ENCODE assay signal across 13 cellular contexts in genomic region chr19:24046550-24046949, GRCh38.
"Had no signal": no experiment of that assay in that cellular context is flagged by ENCODE, and none has a peak within 500 bp of the region (broad histone marks: within the 10 kb centered on the region; RNA-seq: fewer than 3 reads in every experiment).

No MANE protein-coding gene starts in this region.

- H3K4me3 ChIP-seq: cardiac muscle cell, esophagus muscularis mucosa, lung, upper lobe of right lung had no signal

- H3K4me1 ChIP-seq: esophagus muscularis mucosa, upper lobe of right lung had no signal

- H3K27me3 ChIP-seq: cardiac muscle cell, esophagus muscularis mucosa, neutrophil, upper lobe of right lung had no signal

- DNase-seq: activated CD4-positive, alpha-beta T cell treated with anti-CD3 and anti-CD28 coated beads, Interleukin-2, amount 50 U/mL, for 4 hours; activated naive CD8-positive, alpha-beta T cell treated with anti-CD3 and anti-CD28 coated beads, Interleukin-2, amount 50 U/mL, for 24 hours; midbrain; naive thymus-derived CD4-positive, alpha-beta T cell; retina; stimulated activated CD4-positive, alpha-beta T cell treated with anti-CD3 and anti-CD28 coated beads, Interleukin-4, amount 100 ng/mL, for 1 hour; stimulated activated CD8-positive, alpha-beta memory T cell treated with anti-CD3 and anti-CD28 coated beads, Interleukin-4, amount 100 ng/mL, for 48 hours; upper lobe of right lung had no signal

- H3K9me3 ChIP-seq: esophagus muscularis mucosa, neutrophil, upper lobe of right lung had no signal

- ATAC-seq: activated naive CD8-positive, alpha-beta T cell treated with anti-CD3 and anti-CD28 coated beads, Interleukin-2, amount 50 U/mL, for 24 hours; left colon; naive thymus-derived CD4-positive, alpha-beta T cell; upper lobe of right lung had no signal

- H3K27ac ChIP-seq: cardiac muscle cell, esophagus muscularis mucosa, neutrophil, upper lobe of right lung had no signal
